In genomic region chr15:91424001-91424400, GRCh38 we compare ENCODE assay signal across 23 cellular contexts.
A peak's percentile ranks its signal among the peaks of the same experiment; 100 is the strongest.
DNase-seq lines count a peak whose midpoint lies in the region; ATAC-seq and TF ChIP-seq lines count a peak whose summit lies in the region.
"Had no signal": no experiment of that assay in that cellular context is flagged by ENCODE, and none has a peak within 500 bp of the region (broad histone marks: within the 10 kb centered on the region; RNA-seq: fewer than 3 reads in every experiment).

No MANE protein-coding gene starts in this region.

- peaks cover 18% of the 10 kb centered on the region for H3K27me3 Mint-ChIP-seq in activated CD4-positive, alpha-beta T cell treated with anti-CD3 and anti-CD28 coated beads, Interleukin-2, amount 10 ng/mL, durations not matched to agents 7 days and 5 days
- H3K27me3 Mint-ChIP-seq: CD4-positive, alpha-beta memory T cell had no signal

- in situ Hi-C loops in G401 (cut with HindIII; ENCODE audit: low sequenced_read_pairs) = no loop called here

- TF ChIP-seq CTCF in epithelial cell of esophagus (IDR thresholded peaks at IDR 0.05; ENCODE audit: insufficient read depth, low read depth, low read length, missing control alignments) = no peak

- H3K4me3 ChIP-seq in epithelial cell of esophagus (ENCODE audit: low read length) = no peak overlapping the region
- H3K4me3 ChIP-seq: HAP-1, MG63, PC-9, SJCRH30 had no signal

- H3K9me3 Mint-ChIP-seq in activated CD4-positive, alpha-beta T cell treated with anti-CD3 and anti-CD28 coated beads, Interleukin-2, amount 10 ng/mL, durations not matched to agents 7 days and 5 days = peaks cover 34% of the 10 kb centered on the region

- POLR2A ChIA-PET in activated CD4-positive, alpha-beta T cell treated with anti-CD3 and anti-CD28 coated beads, Interleukin-2, amount 10 ng/mL, durations not matched to agents 7 days and 5 days (lab: Charles Lee) = no interaction called here

- no peak for DNase-seq in activated CD4-positive, alpha-beta T cell treated with anti-CD3 and anti-CD28 coated beads, Interleukin-2, amount 10 ng/mL, durations not matched to agents 7 days and 5 days
- no peak for DNase-seq in activated CD4-positive, alpha-beta T cell treated with anti-CD3 and anti-CD28 coated beads for 48 hours
- DNase-seq in G401 (ENCODE audit: low spot score) (peak; percentile 60), NCI-H524 (lab: John Stamatoyannopoulos, UW) (peak; percentile 6 to 52), epithelial cell of esophagus (ENCODE audit: low read depth) (peak; percentile 28), NCI-H1930 (lab: John Stamatoyannopoulos, UW) (no peak)
- DNase-seq: CD4-positive, alpha-beta memory T cell; COR-L47; DMS79; EL; GF-D8; GOT3; KBM-7; MG63; NCI-H2081; NCI-H345; NCI-H510A treated with DMSO at 0.1 percent for 48 hours; NCI-H774; PC-9; SJCRH30 had no signal

- no peak overlapping the region for H3K4me3 Mint-ChIP-seq in activated CD4-positive, alpha-beta T cell treated with anti-CD3 and anti-CD28 coated beads, Interleukin-2, amount 10 ng/mL, durations not matched to agents 7 days and 5 days

- H3K4me1 Mint-ChIP-seq in activated CD4-positive, alpha-beta T cell treated with anti-CD3 and anti-CD28 coated beads, Interleukin-2, amount 10 ng/mL, durations not matched to agents 7 days and 5 days = peaks cover 49% of the 10 kb centered on the region

- peaks cover 33% of the 10 kb centered on the region for H3K36me3 Mint-ChIP-seq in activated CD4-positive, alpha-beta T cell treated with anti-CD3 and anti-CD28 coated beads, Interleukin-2, amount 10 ng/mL, durations not matched to agents 7 days and 5 days (ENCODE audit: low read depth)
- H3K36me3 Mint-ChIP-seq: CD4-positive, alpha-beta memory T cell had no signal

- CTCF ChIA-PET in activated CD4-positive, alpha-beta T cell treated with anti-CD3 and anti-CD28 coated beads, Interleukin-2, amount 10 ng/mL, durations not matched to agents 7 days and 5 days (lab: Charles Lee) = no interaction called here

- no peak for ATAC-seq in HG03457 (IDR thresholded peaks at IDR 0.05; ENCODE audit: unreplicated experiment)
- ATAC-seq: Right ventricle myocardium inferior had no signal

- H3K27ac Mint-ChIP-seq in activated CD4-positive, alpha-beta T cell treated with anti-CD3 and anti-CD28 coated beads, Interleukin-2, amount 10 ng/mL, durations not matched to agents 7 days and 5 days = peak overlapping the region; percentile 62

Comparison
In these comparisons a context has a peak if more than half of its experiments do, and no peak if none do; other contexts are left out.
1. DNase-seq: peak in G401 (single experiment), NCI-H524 (2 of 2) and epithelial cell of esophagus (single experiment); none in activated CD4-positive, alpha-beta T cell treated with anti-CD3 and anti-CD28 coated beads, Interleukin-2, amount 10 ng/mL, durations not matched to agents 7 days and 5 days (single experiment), activated CD4-positive, alpha-beta T cell treated with anti-CD3 and anti-CD28 coated beads for 48 hours (single experiment) and NCI-H1930 (0 of 2).